Comparison of ENCODE assay signal across 8 cellular contexts in genomic region chr2:54724560-54725342, GRCh38. TPM values are rescaled to one million over a fixed set of nuclear protein-coding genes. Genes with fewer than 3 reads are reported as not detected.
DNase-seq lines count a peak whose midpoint lies in the region; ATAC-seq lines count a peak whose summit lies in the region.

No MANE protein-coding gene starts in this region.

- no peak overlapping the region for H3K27ac ChIP-seq in skeletal muscle tissue (ENCODE audit: low read depth, low read length)

- H3K9me3 ChIP-seq in adipocyte (ENCODE audit: control insufficient read depth, low read length) = no peaks in the 10 kb centered on the region
- no peaks in the 10 kb centered on the region for H3K9me3 ChIP-seq in iPS-15b (ENCODE audit: control insufficient read depth, insufficient read depth, low read length)
- no peaks in the 10 kb centered on the region for H3K9me3 ChIP-seq in skeletal muscle tissue (ENCODE audit: control insufficient read depth in 3 of 3, low read length in 3 of 3)

- peak overlapping the region; percentile 78 for H3K9ac ChIP-seq in adipocyte (ENCODE audit: low read length)
- H3K9ac ChIP-seq in iPS-15b (ENCODE audit: low read depth, low read length) = no peak overlapping the region
- H3K9ac ChIP-seq in skeletal muscle tissue (ENCODE audit: low read depth in 1 of 3, low read length in 3 of 3) = peak overlapping the region in 2 of 3 donors; percentile 71 to 72

- ATAC-seq in HG02884 (IDR thresholded peaks at IDR 0.05; ENCODE audit: unreplicated experiment) = no peak

- DNase-seq in NCI-H748 (lab: John Stamatoyannopoulos, UW; ENCODE audit: unreplicated experiment) (peak; percentile 54), NCI-H748 treated with DMSO at 0.1 percent for 48 hours (lab: John Stamatoyannopoulos, UW) (no peak), NCI-H526 treated with DMSO at 0.1 percent for 48 hours (lab: John Stamatoyannopoulos, UW) (peak; percentile 61), adipocyte (ENCODE audit: low read depth) (peak; percentile 52), putamen (ENCODE audit: low spot score) (no peak)

- H3K27me3 ChIP-seq in adipocyte (replicated peaks; ENCODE audit: control insufficient read depth, insufficient read depth, low read length) = no peaks in the 10 kb centered on the region
- peaks cover 44% of the 10 kb centered on the region for H3K27me3 ChIP-seq in iPS-15b (ENCODE audit: control insufficient read depth, insufficient read depth, low read length)
- peaks cover 0 to 3% (median 0%) of the 10 kb centered on the region in 3 donors for H3K27me3 ChIP-seq in skeletal muscle tissue (ENCODE audit: control insufficient read depth in 3 of 3, insufficient read depth in 3 of 3, low read length in 3 of 3)

- H3K4me3 ChIP-seq in adipocyte (ENCODE audit: low read length) (peak overlapping the region; percentile 92), iPS-15b (ENCODE audit: low read depth, low read length) (peak overlapping the region; percentile 81), skeletal muscle tissue (ENCODE audit: low read length in 3 of 3) (peak overlapping the region; percentile 76 to 93 (median 80))

- H3K36me3 ChIP-seq in adipocyte (ENCODE audit: control insufficient read depth, insufficient read depth, low read length, severe bottlenecking) (no peaks in the 10 kb centered on the region), iPS-15b (ENCODE audit: control insufficient read depth, insufficient read depth, low read length) (no peaks in the 10 kb centered on the region), skeletal muscle tissue (ENCODE audit: control insufficient read depth in 3 of 3, insufficient read depth in 3 of 3, low read length in 3 of 3) (no peaks in the 10 kb centered on the region)

- H3K4me1 ChIP-seq in adipocyte (ENCODE audit: control insufficient read depth, insufficient read depth, low read length) = peaks cover 8% of the 10 kb centered on the region
- peaks cover 3% of the 10 kb centered on the region for H3K4me1 ChIP-seq in iPS-15b (ENCODE audit: control insufficient read depth, insufficient read depth, low read length)
- H3K4me1 ChIP-seq in skeletal muscle tissue (ENCODE audit: control insufficient read depth in 3 of 3, insufficient read depth in 3 of 3, low read length in 3 of 3) = peaks cover 8 to 17% (median 9%) of the 10 kb centered on the region in 3 donors

RNA-seq across cellular contexts. Expression of gene EML6, which starts 1.3 kb away (rescaled TPM):
- 10.4 TPM for total RNA-seq in skeletal muscle tissue

Comparison
In these comparisons a context has a peak if more than half of its experiments do, and no peak if none do; other contexts are left out.
1. DNase-seq: peak in NCI-H748 (single experiment), NCI-H526 treated with DMSO at 0.1 percent for 48 hours (single experiment) and adipocyte (single experiment); none in NCI-H748 treated with DMSO at 0.1 percent for 48 hours (single experiment) and putamen (single experiment).
2. Peak in every context shown above with its lines, with median percentiles within 50 percentile points of each other: H3K4me3 ChIP-seq.